Comparison of ENCODE assay signal across 2 cellular contexts in the genomic region with DNA sequence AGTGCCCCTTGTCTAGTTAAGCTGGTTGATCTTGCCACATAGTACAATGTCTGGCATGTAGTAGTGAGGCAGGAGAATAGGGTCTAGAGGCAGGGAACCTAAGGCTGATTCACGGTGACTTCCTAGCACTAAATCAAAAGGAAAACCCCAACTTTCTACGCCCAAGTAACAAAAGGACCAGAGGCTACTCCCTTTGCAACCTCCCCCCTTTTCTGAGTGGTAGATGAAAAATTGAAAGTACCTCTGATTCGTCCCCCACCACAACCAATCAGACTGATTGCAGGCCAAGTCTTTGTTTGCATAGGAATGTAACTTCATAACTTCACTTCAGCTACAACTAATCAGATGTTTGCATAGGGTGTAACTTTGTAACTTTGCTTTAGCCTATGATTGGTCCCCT.
TF ChIP-seq lines count a peak whose summit lies in the region.

No MANE protein-coding gene starts in this region.

TF ChIP-seq in SK-N-SH, 30 proteins besides CTCF, POLR2A, EP300 and RAD21 (continued from another document):
- TF ChIP-seq SIN3A (IDR thresholded peaks at IDR 0.05; ENCODE audit: borderline replicate concordance, low read depth, low read length) (no peak), FOXJ3 (CRISPR knock-in tag; IDR thresholded peaks at IDR 0.05) (no peak), FOXM1 (IDR thresholded peaks at IDR 0.05; ENCODE audit: low read depth) (no peak), FOSL2 (IDR thresholded peaks at IDR 0.05; ENCODE audit: borderline replicate concordance, low read depth) (no peak), ELF1 (IDR thresholded peaks at IDR 0.05) (no peak), GABPA (IDR thresholded peaks at IDR 0.05; ENCODE audit: low read depth) (no peak), NFIC (IDR thresholded peaks at IDR 0.05; ENCODE audit: borderline replicate concordance) (no peak), YY1 (IDR thresholded peaks at IDR 0.05; ENCODE audit: low read depth) (no peak), GATA2 (CRISPR knock-in tag; IDR thresholded peaks at IDR 0.05) (no peak), NRF1 (IDR thresholded peaks at IDR 0.05; ENCODE audit: low read depth, low read length) (no peak), POLR2AphosphoS5 (IDR thresholded peaks at IDR 0.05; ENCODE audit: low read depth, low read length) (no peak), RXRA (IDR thresholded peaks at IDR 0.05; ENCODE audit: borderline replicate concordance, low read depth) (no peak)
- TF ChIP-seq, protein P1, sequence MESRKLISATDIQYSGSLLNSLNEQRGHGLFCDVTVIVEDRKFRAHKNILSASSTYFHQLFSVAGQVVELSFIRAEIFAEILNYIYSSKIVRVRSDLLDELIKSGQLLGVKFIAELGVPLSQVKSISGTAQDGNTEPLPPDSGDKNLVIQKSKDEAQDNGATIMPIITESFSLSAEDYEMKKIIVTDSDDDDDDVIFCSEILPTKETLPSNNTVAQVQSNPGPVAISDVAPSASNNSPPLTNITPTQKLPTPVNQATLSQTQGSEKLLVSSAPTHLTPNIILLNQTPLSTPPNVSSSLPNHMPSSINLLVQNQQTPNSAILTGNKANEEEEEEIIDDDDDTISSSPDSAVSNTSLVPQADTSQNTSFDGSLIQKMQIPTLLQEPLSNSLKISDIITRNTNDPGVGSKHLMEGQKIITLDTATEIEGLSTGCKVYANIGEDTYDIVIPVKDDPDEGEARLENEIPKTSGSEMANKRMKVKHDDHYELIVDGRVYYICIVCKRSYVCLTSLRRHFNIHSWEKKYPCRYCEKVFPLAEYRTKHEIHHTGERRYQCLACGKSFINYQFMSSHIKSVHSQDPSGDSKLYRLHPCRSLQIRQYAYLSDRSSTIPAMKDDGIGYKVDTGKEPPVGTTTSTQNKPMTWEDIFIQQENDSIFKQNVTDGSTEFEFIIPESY (IDR thresholded peaks at IDR 0.05; ENCODE audit: borderline replicate concordance, low read depth): no peak
- TF ChIP-seq, protein P2, sequence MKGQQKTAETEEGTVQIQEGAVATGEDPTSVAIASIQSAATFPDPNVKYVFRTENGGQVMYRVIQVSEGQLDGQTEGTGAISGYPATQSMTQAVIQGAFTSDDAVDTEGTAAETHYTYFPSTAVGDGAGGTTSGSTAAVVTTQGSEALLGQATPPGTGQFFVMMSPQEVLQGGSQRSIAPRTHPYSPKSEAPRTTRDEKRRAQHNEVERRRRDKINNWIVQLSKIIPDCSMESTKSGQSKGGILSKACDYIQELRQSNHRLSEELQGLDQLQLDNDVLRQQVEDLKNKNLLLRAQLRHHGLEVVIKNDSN (IDR thresholded peaks at IDR 0.05; ENCODE audit: borderline replicate concordance, low read depth): no peak
- TF ChIP-seq, protein P3, sequence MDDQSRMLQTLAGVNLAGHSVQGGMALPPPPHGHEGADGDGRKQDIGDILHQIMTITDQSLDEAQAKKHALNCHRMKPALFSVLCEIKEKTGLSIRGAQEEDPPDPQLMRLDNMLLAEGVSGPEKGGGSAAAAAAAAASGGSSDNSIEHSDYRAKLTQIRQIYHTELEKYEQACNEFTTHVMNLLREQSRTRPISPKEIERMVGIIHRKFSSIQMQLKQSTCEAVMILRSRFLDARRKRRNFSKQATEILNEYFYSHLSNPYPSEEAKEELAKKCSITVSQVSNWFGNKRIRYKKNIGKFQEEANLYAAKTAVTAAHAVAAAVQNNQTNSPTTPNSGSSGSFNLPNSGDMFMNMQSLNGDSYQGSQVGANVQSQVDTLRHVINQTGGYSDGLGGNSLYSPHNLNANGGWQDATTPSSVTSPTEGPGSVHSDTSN (IDR thresholded peaks at IDR 0.05): no peak
- TF ChIP-seq, protein P4, sequence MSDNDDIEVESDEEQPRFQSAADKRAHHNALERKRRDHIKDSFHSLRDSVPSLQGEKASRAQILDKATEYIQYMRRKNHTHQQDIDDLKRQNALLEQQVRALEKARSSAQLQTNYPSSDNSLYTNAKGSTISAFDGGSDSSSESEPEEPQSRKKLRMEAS (IDR thresholded peaks at IDR 0.05; ENCODE audit: low read depth): no peak

TF ChIP-seq in SK-N-SH treated with all-trans-retinoic acid at 6 μM for 48 hours, 23 proteins besides CTCF, POLR2A, EP300 and RAD21:
- TF ChIP-seq, protein P5, sequence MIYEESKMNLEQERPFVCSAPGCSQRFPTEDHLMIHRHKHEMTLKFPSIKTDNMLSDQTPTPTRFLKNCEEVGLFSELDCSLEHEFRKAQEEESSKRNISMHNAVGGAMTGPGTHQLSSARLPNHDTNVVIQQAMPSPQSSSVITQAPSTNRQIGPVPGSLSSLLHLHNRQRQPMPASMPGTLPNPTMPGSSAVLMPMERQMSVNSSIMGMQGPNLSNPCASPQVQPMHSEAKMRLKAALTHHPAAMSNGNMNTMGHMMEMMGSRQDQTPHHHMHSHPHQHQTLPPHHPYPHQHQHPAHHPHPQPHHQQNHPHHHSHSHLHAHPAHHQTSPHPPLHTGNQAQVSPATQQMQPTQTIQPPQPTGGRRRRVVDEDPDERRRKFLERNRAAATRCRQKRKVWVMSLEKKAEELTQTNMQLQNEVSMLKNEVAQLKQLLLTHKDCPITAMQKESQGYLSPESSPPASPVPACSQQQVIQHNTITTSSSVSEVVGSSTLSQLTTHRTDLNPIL (CRISPR knock-in tag; IDR thresholded peaks at IDR 0.05; ENCODE audit: low read depth): no peak
- TF ChIP-seq ISL1 (CRISPR knock-in tag; IDR thresholded peaks at IDR 0.05): no peak
- no peak for TF ChIP-seq ZNF8 (CRISPR knock-in tag; IDR thresholded peaks at IDR 0.05)
- TF ChIP-seq, protein P6, sequence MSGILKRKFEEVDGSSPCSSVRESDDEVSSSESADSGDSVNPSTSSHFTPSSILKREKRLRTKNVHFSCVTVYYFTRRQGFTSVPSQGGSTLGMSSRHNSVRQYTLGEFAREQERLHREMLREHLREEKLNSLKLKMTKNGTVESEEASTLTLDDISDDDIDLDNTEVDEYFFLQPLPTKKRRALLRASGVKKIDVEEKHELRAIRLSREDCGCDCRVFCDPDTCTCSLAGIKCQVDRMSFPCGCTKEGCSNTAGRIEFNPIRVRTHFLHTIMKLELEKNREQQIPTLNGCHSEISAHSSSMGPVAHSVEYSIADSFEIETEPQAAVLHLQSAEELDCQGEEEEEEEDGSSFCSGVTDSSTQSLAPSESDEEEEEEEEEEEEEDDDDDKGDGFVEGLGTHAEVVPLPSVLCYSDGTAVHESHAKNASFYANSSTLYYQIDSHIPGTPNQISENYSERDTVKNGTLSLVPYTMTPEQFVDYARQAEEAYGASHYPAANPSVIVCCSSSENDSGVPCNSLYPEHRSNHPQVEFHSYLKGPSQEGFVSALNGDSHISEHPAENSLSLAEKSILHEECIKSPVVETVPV (CRISPR knock-in tag; IDR thresholded peaks at IDR 0.05): no peak
- no peak for TF ChIP-seq ZNF565 (CRISPR knock-in tag; conservative IDR thresholded peaks at IDR 0.05; ENCODE audit: low read depth)
